In genomic region chr5:141623197-141623596, GRCh38 we compare ENCODE assay signal across 10 cellular contexts. TPM values are rescaled to one million over a fixed set of nuclear protein-coding genes. Genes with fewer than 3 reads are reported as not detected.
DNase-seq lines count a peak whose midpoint lies in the region; ATAC-seq and TF ChIP-seq lines count a peak whose summit lies in the region.
"Had no signal": no experiment of that assay in that cellular context is flagged by ENCODE, and none has a peak within 500 bp of the region (broad histone marks: within the 10 kb centered on the region; RNA-seq: fewer than 3 reads in every experiment).

No MANE protein-coding gene starts in this region.

- H3K36me3 Mint-ChIP-seq in CD8-positive, alpha-beta memory T cell, result peaks cover 7 to 77% (median 24%) of the 10 kb centered on the region in 3 donors
- peaks cover 31% of the 10 kb centered on the region for H3K36me3 Mint-ChIP-seq in activated CD4-positive, alpha-beta memory T cell treated with anti-CD3 and anti-CD28 coated beads for 36 hours

- no peaks in the 10 kb centered on the region for H3K27me3 Mint-ChIP-seq in CD8-positive, alpha-beta memory T cell
- no peaks in the 10 kb centered on the region for H3K27me3 Mint-ChIP-seq in activated CD4-positive, alpha-beta memory T cell treated with anti-CD3 and anti-CD28 coated beads for 36 hours

- CTCF ChIA-PET in CD8-positive, alpha-beta memory T cell (lab: Charles Lee), result interaction anchor here (1.1 to 13.2 kb wide), 2 partner anchors 32 to 48 kb away, joined by 3 to 318 read pairs; no protein-coding TSS in a partner anchor
- CTCF ChIA-PET in activated CD4-positive, alpha-beta memory T cell treated with anti-CD3 and anti-CD28 coated beads for 36 hours (lab: Charles Lee), result interaction anchor here (0.7 to 12.8 kb wide), 6 partner anchors 14 to 338 kb away, joined by 3 to 364 read pairs (median 4); partner anchors contain the start of genes HDAC3 and RELL2

- peaks cover 6 to 10% (median 8%) of the 10 kb centered on the region in 3 donors for H3K4me1 Mint-ChIP-seq in CD8-positive, alpha-beta memory T cell
- peaks cover 25% of the 10 kb centered on the region for H3K4me1 Mint-ChIP-seq in activated CD4-positive, alpha-beta memory T cell treated with anti-CD3 and anti-CD28 coated beads for 36 hours (ENCODE audit: low read depth)
- H3K4me1 Mint-ChIP-seq: endodermal cell had no signal

- peaks cover 32% of the 10 kb centered on the region for H3K36me3 ChIP-seq in CD8-positive, alpha-beta memory T cell (ENCODE audit: insufficient read depth, low read length)
- peaks cover 7% of the 10 kb centered on the region for H3K36me3 ChIP-seq in breast epithelium

- H3K27ac Mint-ChIP-seq in CD8-positive, alpha-beta memory T cell, result peak overlapping the region in 6 of 8 donors; percentile 26 to 66 (median 51)
- H3K27ac Mint-ChIP-seq in activated CD4-positive, alpha-beta memory T cell treated with anti-CD3 and anti-CD28 coated beads for 36 hours, result peak overlapping the region; percentile 83
- H3K27ac Mint-ChIP-seq: endodermal cell had no signal

- no peak for TF ChIP-seq CTCF in breast epithelium (IDR thresholded peaks at IDR 0.05)

- no peak for DNase-seq in CD8-positive, alpha-beta memory T cell
- DNase-seq in activated CD4-positive, alpha-beta memory T cell treated with anti-CD3 and anti-CD28 coated beads for 36 hours, result peak; percentile 53
- no peak for DNase-seq in NCI-H2227 (lab: John Stamatoyannopoulos, UW; ENCODE audit: unreplicated experiment)
- DNase-seq in ureter (ENCODE audit: low spot score), result no peak
- DNase-seq in breast epithelium (ENCODE audit: low spot score in 2 of 2), result no peak
- DNase-seq: endodermal cell, SK-N-SH had no signal

- no peak for TF ChIP-seq POLR2A in breast epithelium (IDR thresholded peaks at IDR 0.05)

- no peaks in the 10 kb centered on the region for H3K9me3 Mint-ChIP-seq in CD8-positive, alpha-beta memory T cell
- H3K9me3 Mint-ChIP-seq in activated CD4-positive, alpha-beta memory T cell treated with anti-CD3 and anti-CD28 coated beads for 36 hours, result no peaks in the 10 kb centered on the region
- H3K9me3 Mint-ChIP-seq: endodermal cell had no signal

- H3K27ac ChIP-seq in CD8-positive, alpha-beta memory T cell (ENCODE audit: low read depth, low read length), result no peak overlapping the region
- H3K27ac ChIP-seq in breast epithelium, result peak overlapping the region in 1 of 2 donors; percentile 9

- POLR2A ChIA-PET in CD8-positive, alpha-beta memory T cell (lab: Charles Lee), result no interaction called here
- POLR2A ChIA-PET in activated CD4-positive, alpha-beta memory T cell treated with anti-CD3 and anti-CD28 coated beads for 36 hours (lab: Charles Lee), result no interaction called here

- H3K4me1 ChIP-seq in CD8-positive, alpha-beta memory T cell (ENCODE audit: insufficient read depth, low read length), result peaks cover 10% of the 10 kb centered on the region
- no peaks in the 10 kb centered on the region for H3K4me1 ChIP-seq in breast epithelium

- ATAC-seq in GM19452 (IDR thresholded peaks at IDR 0.05; ENCODE audit: unreplicated experiment) (peak; percentile 46), HG03378 (IDR thresholded peaks at IDR 0.05; ENCODE audit: unreplicated experiment) (peak; percentile 76), HG03354 (IDR thresholded peaks at IDR 0.05; ENCODE audit: poor library complexity, severe bottlenecking, unreplicated experiment) (no peak)

- H3K9me3 ChIP-seq in CD8-positive, alpha-beta memory T cell (ENCODE audit: low read length), result no peaks in the 10 kb centered on the region
- H3K9me3 ChIP-seq in breast epithelium, result no peaks in the 10 kb centered on the region
- H3K9me3 ChIP-seq: SK-N-SH had no signal

- intact Hi-C loops in activated CD4-positive, alpha-beta memory T cell treated with anti-CD3 and anti-CD28 coated beads for 36 hours (cut with micrococcal nuclease), result no loop called here
- intact Hi-C loops in breast epithelium (cut with DNase I; ENCODE audit: low total_unique reads), result no loop called here

- no peak overlapping the region for H3K4me3 ChIP-seq in CD8-positive, alpha-beta memory T cell (ENCODE audit: low read length)
- no peak overlapping the region for H3K4me3 ChIP-seq in breast epithelium

- no peak overlapping the region for H3K4me3 Mint-ChIP-seq in CD8-positive, alpha-beta memory T cell
- H3K4me3 Mint-ChIP-seq in activated CD4-positive, alpha-beta memory T cell treated with anti-CD3 and anti-CD28 coated beads for 36 hours, result no peak overlapping the region
- H3K4me3 Mint-ChIP-seq: endodermal cell had no signal

- H3K27me3 ChIP-seq in CD8-positive, alpha-beta memory T cell (ENCODE audit: insufficient read depth, low read length, poor library complexity, severe bottlenecking), result no peaks in the 10 kb centered on the region
- no peaks in the 10 kb centered on the region for H3K27me3 ChIP-seq in breast epithelium

RNA-seq across cellular contexts. Expression of gene DIAPH1, which starts 4.4 kb away (rescaled TPM):
- total RNA-seq in CD8-positive, alpha-beta memory T cell, result 100 to 1,000 TPM; 212 to 217 TPM
- 151 TPM for polyA plus RNA-seq in CD8-positive, alpha-beta memory T cell
- 100 to 1,000 TPM; 225 to 227 TPM for total RNA-seq in activated CD4-positive, alpha-beta memory T cell treated with anti-CD3 and anti-CD28 coated beads for 36 hours
- total RNA-seq in ureter, result 86.5 TPM
- total RNA-seq in breast epithelium, result 10 to 100 TPM; 58.8 to 64.8 (median 63.6) TPM

RNA-seq across cellular contexts. Expression of gene HDAC3, which starts 13.5 kb away (rescaled TPM):
- total RNA-seq in CD8-positive, alpha-beta memory T cell, result 10 to 100 TPM; 74.8 to 78.6 TPM
- polyA plus RNA-seq in CD8-positive, alpha-beta memory T cell, result 92.8 TPM
- total RNA-seq in activated CD4-positive, alpha-beta memory T cell treated with anti-CD3 and anti-CD28 coated beads for 36 hours, result 10 to 100 TPM; 65.2 to 71.5 TPM
- total RNA-seq in ureter, result 56.0 TPM
- 10 to 100 TPM; 50.2 to 52.5 (median 52.1) TPM for total RNA-seq in breast epithelium

RNA-seq across cellular contexts. Expression of gene RELL2, which starts 13.6 kb away (rescaled TPM):
- 10 to 100 TPM; 24.8 to 26.2 TPM for total RNA-seq in CD8-positive, alpha-beta memory T cell
- 3.7 TPM for polyA plus RNA-seq in CD8-positive, alpha-beta memory T cell
- total RNA-seq in activated CD4-positive, alpha-beta memory T cell treated with anti-CD3 and anti-CD28 coated beads for 36 hours, result 10 to 100 TPM; 17.8 to 17.9 TPM
- total RNA-seq in ureter (4.4 TPM), breast epithelium (1 to 10 TPM; 1.3 to 4.3 (median 4.0) TPM)

RNA-seq across cellular contexts. Expression of gene FCHSD1, which starts 28.0 kb away (rescaled TPM):
- total RNA-seq in CD8-positive, alpha-beta memory T cell, result 10 to 100 TPM; 31.1 to 33.7 TPM
- 14.6 TPM for polyA plus RNA-seq in CD8-positive, alpha-beta memory T cell
- 10 to 100 TPM; 40.1 to 46.0 TPM for total RNA-seq in activated CD4-positive, alpha-beta memory T cell treated with anti-CD3 and anti-CD28 coated beads for 36 hours
- total RNA-seq in ureter (33.5 TPM), breast epithelium (10 to 100 TPM; 18.1 to 32.1 (median 24.3) TPM)

RNA-seq across cellular contexts. Expression of gene ARAP3, which starts 58.8 kb away (rescaled TPM):
- total RNA-seq in CD8-positive, alpha-beta memory T cell, result 1 to 10 TPM; 6.9 to 7.9 TPM
- polyA plus RNA-seq in CD8-positive, alpha-beta memory T cell, result 0.20 TPM
- 1 to 10 TPM; 5.1 to 5.2 TPM for total RNA-seq in activated CD4-positive, alpha-beta memory T cell treated with anti-CD3 and anti-CD28 coated beads for 36 hours
- total RNA-seq in ureter, result 39.2 TPM
- total RNA-seq in breast epithelium, result 10 to 100 TPM in 1 of 3 donors, 1 to 10 TPM in 2; 2.6 to 12.1 (median 5.9) TPM
